Comparison of ENCODE assay signal across 20 cellular contexts in genomic region chr6:2804516-2804915, GRCh38. TPM values are rescaled to one million over a fixed set of nuclear protein-coding genes. Genes with fewer than 3 reads are reported as not detected.
DNase-seq lines count a peak whose midpoint lies in the region; ATAC-seq, FAIRE-seq and TF ChIP-seq lines count a peak whose summit lies in the region.
"Had no signal": no experiment of that assay in that cellular context is flagged by ENCODE, and none has a peak within 500 bp of the region (broad histone marks: within the 10 kb centered on the region; RNA-seq: fewer than 3 reads in every experiment).

No MANE protein-coding gene starts in this region.

- no peak for TF ChIP-seq CTCF in heart right ventricle (IDR thresholded peaks at IDR 0.05)
- TF ChIP-seq CTCF in NB4 (IDR thresholded peaks at IDR 0.05; ENCODE audit: low read depth, low read length): no peak
- TF ChIP-seq CTCF in endothelial cell of umbilical vein (IDR thresholded peaks at IDR 0.05; ENCODE audit: extremely low read depth in 1 of 2, insufficient read depth in 1 of 2, low read depth in 1 of 2, low read length in 2 of 2): no peak
- no peak for TF ChIP-seq CTCF in testis (IDR thresholded peaks at IDR 0.05)
- no peak for TF ChIP-seq CTCF in mucosa of descending colon (IDR thresholded peaks at IDR 0.05)

- no peaks in the 10 kb centered on the region for H4K20me1 ChIP-seq in endothelial cell of umbilical vein (replicated peaks; ENCODE audit: control insufficient read depth, extremely low read depth, insufficient read depth, low read length)
- H4K20me1 ChIP-seq: BLaER1 had no signal

- ATAC-seq in left ventricle myocardium superior (peak; percentile 14), heart right ventricle (no peak), mucosa of descending colon (no peak)
- ATAC-seq: Panc1 had no signal

- no peaks in the 10 kb centered on the region for H3K36me3 ChIP-seq in heart right ventricle
- H3K36me3 ChIP-seq in endothelial cell of umbilical vein (ENCODE audit: control insufficient read depth in 2 of 2, extremely low read depth in 1 of 2, insufficient read depth in 2 of 2, low read length in 2 of 2): no peaks in the 10 kb centered on the region
- H3K36me3 ChIP-seq in testis (ENCODE audit: low read depth, missing control alignments): no peaks in the 10 kb centered on the region
- H3K36me3 ChIP-seq in mucosa of descending colon (ENCODE audit: low read depth): no peaks in the 10 kb centered on the region
- H3K36me3 ChIP-seq: BLaER1 had no signal

- no peak overlapping the region for H3K9ac ChIP-seq in endothelial cell of umbilical vein (replicated peaks; ENCODE audit: extremely low read depth, insufficient read depth, low read length)
- H3K9ac ChIP-seq: BLaER1, GM23248 had no signal

- H3K9me3 ChIP-seq in heart right ventricle (no peaks in the 10 kb centered on the region), endothelial cell of umbilical vein (replicated peaks; ENCODE audit: control insufficient read depth, insufficient read depth, low read length) (no peaks in the 10 kb centered on the region), testis (no peaks in the 10 kb centered on the region), mucosa of descending colon (no peaks in the 10 kb centered on the region)
- H3K9me3 ChIP-seq: BLaER1 had no signal

- H3K27ac ChIP-seq in heart right ventricle: no peak overlapping the region
- no peak overlapping the region for H3K27ac ChIP-seq in endothelial cell of umbilical vein (ENCODE audit: insufficient read depth, low read depth, low read length)
- no peak overlapping the region for H3K27ac ChIP-seq in testis
- H3K27ac ChIP-seq: BLaER1, GM23248 had no signal

- 65 to 69% methylated on average over 6 of the region's 6 CpGs for WGBS in heart right ventricle, 2 donors
- 60 to 65% methylated on average over 6 of the region's 6 CpGs for WGBS in testis, 2 donors

- no peaks in the 10 kb centered on the region for H3K79me2 ChIP-seq in endothelial cell of umbilical vein (ENCODE audit: control insufficient read depth, insufficient read depth, low read length)

- no TSS peak for BruUV-seq in endothelial cell of umbilical vein (replicated peaks; lab: Mats Ljungman, UMichigan)

- FAIRE-seq in endothelial cell of umbilical vein (lab: Jason Lieb, UNC): no peak
- FAIRE-seq: GM12891 had no signal

- CTCF ChIA-PET in endothelial cell of umbilical vein (lab: Charles Lee): interaction anchor here (1.2 to 1.6 kb wide), 2 partner anchors 13 to 14 kb away, joined by 4 read pairs; no protein-coding TSS in a partner anchor

- H3K9me1 ChIP-seq in endothelial cell of umbilical vein (replicated peaks; ENCODE audit: control insufficient read depth, extremely low read depth, insufficient read depth, low read length): no peaks in the 10 kb centered on the region

- dilution Hi-C loops in endothelial cell of umbilical vein (cut with MboI; ENCODE audit: extremely low pct_ligation_motif_present, low sequenced_read_pairs): no loop called here

- H3K4me1 ChIP-seq in heart right ventricle (peaks cover 3 to 60% (median 38%) of the 10 kb centered on the region in 9 donors), endothelial cell of umbilical vein (ENCODE audit: control insufficient read depth, extremely low read depth, insufficient read depth, low read length) (peaks cover 43% of the 10 kb centered on the region), testis (no peaks in the 10 kb centered on the region), mucosa of descending colon (ENCODE audit: low read depth) (peaks cover under 1% of the 10 kb centered on the region)

- no peak overlapping the region for H2AFZ ChIP-seq in endothelial cell of umbilical vein (ENCODE audit: low read depth, low read length)
- H2AFZ ChIP-seq: GM23248 had no signal

- POLR2A ChIA-PET in endothelial cell of umbilical vein (lab: Charles Lee): no interaction called here

- intact Hi-C loops in left ventricle myocardium superior (cut with micrococcal nuclease): no loop called here
- intact Hi-C loops in heart right ventricle (cut with DNase I): no loop called here
- intact Hi-C loops in endothelial cell of umbilical vein (cut with micrococcal nuclease): no loop called here
- intact Hi-C loops in testis (cut with DNase I; ENCODE audit: low total_unique reads): no loop called here
- intact Hi-C loops in mucosa of descending colon (cut with DNase I, micrococcal nuclease): no loop called here

- TF ChIP-seq POLR2A in NB4 (IDR thresholded peaks at IDR 0.05; ENCODE audit: extremely low read depth, insufficient read length) (no peak), endothelial cell of umbilical vein (IDR thresholded peaks at IDR 0.05; ENCODE audit: low read depth, low read length) (no peak), testis (IDR thresholded peaks at IDR 0.05) (no peak)

- no peak overlapping the region for H3K4me3 ChIP-seq in heart right ventricle
- no peak overlapping the region for H3K4me3 ChIP-seq in NB4 (ENCODE audit: low read depth, low read length)
- H3K4me3 ChIP-seq in endothelial cell of umbilical vein (replicated peaks in 1 of 3; ENCODE audit: insufficient read depth in 1 of 3, low read depth in 1 of 3, low read length in 3 of 3): no peak overlapping the region
- H3K4me3 ChIP-seq in testis: no peak overlapping the region
- no peak overlapping the region for H3K4me3 ChIP-seq in mucosa of descending colon
- H3K4me3 ChIP-seq: BLaER1, GM23248 had no signal

- no peak overlapping the region for H3K4me2 ChIP-seq in endothelial cell of umbilical vein (ENCODE audit: insufficient read depth, low read length)
- H3K4me2 ChIP-seq: BLaER1 had no signal

- no peaks in the 10 kb centered on the region for H3K27me3 ChIP-seq in heart right ventricle
- H3K27me3 ChIP-seq in endothelial cell of umbilical vein (ENCODE audit: control insufficient read depth in 2 of 2, insufficient read depth in 2 of 2, low read length in 2 of 2): no peaks in the 10 kb centered on the region
- H3K27me3 ChIP-seq in testis: no peaks in the 10 kb centered on the region
- H3K27me3 ChIP-seq: BLaER1 had no signal

- no peak for DNase-seq in left ventricle myocardium superior
- no peak for DNase-seq in heart right ventricle
- DNase-seq in NB4 (ENCODE audit: low read depth): peak; percentile 44
- peak; percentile 37 for DNase-seq in endothelial cell of umbilical vein (ENCODE audit: low read depth, low spot score)
- peak; percentile 54 for DNase-seq in testis
- DNase-seq in activated CD4-positive, CD25-positive, alpha-beta regulatory T cell (lab: John Stamatoyannopoulos, UW): no peak
- DNase-seq in mucosa of descending colon: no peak
- DNase-seq: CD4-positive, alpha-beta T cell; COR-L47; DND-41; GM23248; H9; HFFc6; KG1; NCI-H1417 treated with DMSO at 0.1 percent for 48 hours; NCI-H187; NK-92 treated with Interleukin-12 subunit alpha and Interleukin-12 subunit beta, amount 100 ng/mL, for 24 hours had no signal

TF ChIP-seq in endothelial cell of umbilical vein, 7 proteins besides CTCF, POLR2A, EP300 and RAD21 (continues in another document):
- TF ChIP-seq EZH2 (IDR thresholded peaks at IDR 0.05; ENCODE audit: borderline replicate concordance, low read depth, low read length, severe bottlenecking) (no peak), GATA2 (IDR thresholded peaks at IDR 0.05; ENCODE audit: insufficient read depth, insufficient read length, low read depth, low read length) (no peak)

RNA-seq across cellular contexts. Expression of gene SERPINB1, which starts 37.1 kb away (rescaled TPM):
- total RNA-seq in left ventricle myocardium superior: 25.4 TPM
- total RNA-seq in heart right ventricle: 10 to 100 TPM; 17.7 to 73.7 (median 22.5) TPM
- 10 to 100 TPM; 16.3 to 16.6 TPM for polyA plus RNA-seq in heart right ventricle
- total RNA-seq in endothelial cell of umbilical vein: 23.3 and 24.0 TPM in 2 replicates
- 5.9 and 6.7 TPM in 2 replicates for polyA plus RNA-seq in endothelial cell of umbilical vein
- 10.6 and 11.9 TPM in 2 replicates for polyA plus RNA-seq in endothelial cell of umbilical vein (2011; cell fraction: cytosol; rRNA removed)
- 5.7 and 9.4 TPM in 2 replicates for polyA plus RNA-seq in endothelial cell of umbilical vein (2011; cell fraction: nucleus; rRNA removed)
- polyA plus RNA-seq in endothelial cell of umbilical vein (2012): 11.5 and 15.7 TPM in 2 replicates
- 5.7 and 6.0 TPM in 2 replicates for polyA minus RNA-seq in endothelial cell of umbilical vein
- polyA minus RNA-seq in endothelial cell of umbilical vein (2011; cell fraction: cytosol; rRNA and poly(A)+ RNA removed): 31.9 TPM
- 3.5 and 5.7 TPM in 2 replicates for polyA minus RNA-seq in endothelial cell of umbilical vein (2011; cell fraction: nucleus; rRNA and poly(A)+ RNA removed)
- 10 to 100 TPM; 15.0 to 19.6 TPM for total RNA-seq in testis
- polyA plus RNA-seq in testis (ENCODE audit: insufficient read depth, low read depth, low replicate concordance): 19.4 TPM
- total RNA-seq in mucosa of descending colon: 100 to 1,000 TPM in 2 of 3 donors, 10 to 100 TPM in 1; 66.7 to 187 (median 132) TPM

RNA-seq across cellular contexts. Expression of gene WRNIP1, which starts 39.3 kb away (rescaled TPM):
- total RNA-seq in left ventricle myocardium superior (45.1 TPM), heart right ventricle (10 to 100 TPM; 29.7 to 41.7 (median 35.4) TPM), endothelial cell of umbilical vein (47.7 and 50.1 TPM in 2 replicates), testis (100 to 1,000 TPM in 1 of 2 donors, 10 to 100 TPM in 1; 95.8 to 102 TPM), mucosa of descending colon (10 to 100 TPM; 39.0 to 41.1 (median 39.7) TPM)
- polyA plus RNA-seq in heart right ventricle (10 to 100 TPM; 35.8 to 44.9 TPM), endothelial cell of umbilical vein (54.5 and 68.9 TPM in 2 replicates), testis (ENCODE audit: insufficient read depth, low read depth, low replicate concordance) (57.7 TPM)
- polyA plus RNA-seq in endothelial cell of umbilical vein (2011; cell fraction: cytosol; rRNA removed): 56.2 and 64.2 TPM in 2 replicates
- 59.4 and 59.7 TPM in 2 replicates for polyA plus RNA-seq in endothelial cell of umbilical vein (2011; cell fraction: nucleus; rRNA removed)
- polyA plus RNA-seq in endothelial cell of umbilical vein (2012): 44.9 and 45.1 TPM in 2 replicates
- polyA minus RNA-seq in endothelial cell of umbilical vein: 55.8 and 60.5 TPM in 2 replicates
- polyA minus RNA-seq in endothelial cell of umbilical vein (2011; cell fraction: cytosol; rRNA and poly(A)+ RNA removed): 27.8 TPM
- polyA minus RNA-seq in endothelial cell of umbilical vein (2011; cell fraction: nucleus; rRNA and poly(A)+ RNA removed): 26.4 and 31.4 TPM in 2 replicates

RNA-seq across cellular contexts. Expression of gene MYLK4, which starts 53.8 kb away (rescaled TPM):
- total RNA-seq in left ventricle myocardium superior (2.5 TPM), heart right ventricle (1 to 10 TPM in 4 of 10 donors, under 1 TPM in 6; 0.42 to 2.5 (median 0.98) TPM), endothelial cell of umbilical vein (0.32 and 0.62 TPM in 2 replicates), testis (1 to 10 TPM in 1 of 2 donors, under 1 TPM in 1; 0.71 to 1.5 TPM), mucosa of descending colon (under 1 TPM; 0.41 to 0.82 (median 0.43) TPM)
- polyA plus RNA-seq in heart right ventricle (under 1 TPM; 0.13 to 0.88 TPM), endothelial cell of umbilical vein (0.29 and 0.41 TPM in 2 replicates), testis (ENCODE audit: insufficient read depth, low read depth, low replicate concordance) (0.62 TPM)
- 0.23 and 0.27 TPM in 2 replicates for polyA plus RNA-seq in endothelial cell of umbilical vein (2011; cell fraction: cytosol; rRNA removed)
- 1.9 and 2.3 TPM in 2 replicates for polyA plus RNA-seq in endothelial cell of umbilical vein (2011; cell fraction: nucleus; rRNA removed)
- 0.42 and 0.44 TPM in 2 replicates for polyA plus RNA-seq in endothelial cell of umbilical vein (2012)
- polyA minus RNA-seq in endothelial cell of umbilical vein: 0.51 and 0.78 TPM in 2 replicates
- polyA minus RNA-seq in endothelial cell of umbilical vein (2011; cell fraction: cytosol; rRNA and poly(A)+ RNA removed): not detected
- polyA minus RNA-seq in endothelial cell of umbilical vein (2011; cell fraction: nucleus; rRNA and poly(A)+ RNA removed): 0.87 and 0.91 TPM in 2 replicates

Comparison
In these comparisons a context has a peak if more than half of its experiments do, and no peak if none do; other contexts are left out.
1. DNase-seq: peak in NB4 (single experiment), endothelial cell of umbilical vein (single experiment) and testis (single experiment); none in left ventricle myocardium superior (single experiment), heart right ventricle (0 of 2), activated CD4-positive, CD25-positive, alpha-beta regulatory T cell (0 of 4) and mucosa of descending colon (0 of 3).